In genomic region chr14:22929848-22930364, GRCh38 we compare ENCODE assay signal across 8 cellular contexts. TPM values are rescaled to one million over a fixed set of nuclear protein-coding genes. Genes with fewer than 3 reads are reported as not detected.
DNase-seq lines count a peak whose midpoint lies in the region; ATAC-seq and TF ChIP-seq lines count a peak whose summit lies in the region.

No MANE protein-coding gene starts in this region.

- H3K18ac ChIP-seq in mesenchymal stem cell (ENCODE audit: low read depth in 1 of 2, low read length in 2 of 2): peak overlapping the region; percentile 31 to 81

- H4K91ac ChIP-seq in mesenchymal stem cell (ENCODE audit: low read length): peak overlapping the region; percentile 61

- H3K4ac ChIP-seq in mesenchymal stem cell (ENCODE audit: low read depth in 1 of 2, low read length in 2 of 2): peak overlapping the region; percentile 31 to 32

- peaks cover 19% of the 10 kb centered on the region for H3K4me1 ChIP-seq in ACC112 (ENCODE audit: control insufficient read depth, insufficient read depth, low read length, unreplicated experiment)
- H3K4me1 ChIP-seq in mesenchymal stem cell (ENCODE audit: control insufficient read depth, insufficient read depth, low read depth, low read length): peaks cover 10% of the 10 kb centered on the region

- peak overlapping the region; percentile 85 for H4K8ac ChIP-seq in mesenchymal stem cell (ENCODE audit: low read length)

- H3K36me3 ChIP-seq in ACC112 (ENCODE audit: insufficient read depth, low read length): peaks cover 10% of the 10 kb centered on the region; the same call in 1 of the 2 replicates
- H3K36me3 ChIP-seq in brain microvascular endothelial cell (replicated peaks): peaks cover 12% of the 10 kb centered on the region
- H3K36me3 ChIP-seq in mesenchymal stem cell (ENCODE audit: control insufficient read depth in 1 of 2, insufficient read depth in 2 of 2, low read depth in 1 of 2, low read length in 2 of 2): peaks cover 7 to 24% of the 10 kb centered on the region in 2 experiments

- peak overlapping the region; percentile 68 for H3K27ac ChIP-seq in ACC112 (ENCODE audit: low read depth, low read length)
- peak overlapping the region; percentile 54 for H3K27ac ChIP-seq in brain microvascular endothelial cell
- H3K27ac ChIP-seq in mesenchymal stem cell (ENCODE audit: low read length, poor library complexity, severe bottlenecking): peak overlapping the region; percentile 91

- no peak for TF ChIP-seq CTCF in brain microvascular endothelial cell (IDR thresholded peaks at IDR 0.05; ENCODE audit: low read depth, low read length, missing control alignments)

- in situ Hi-C loops in brain microvascular endothelial cell (cut with HindIII; ENCODE audit: low pct_ligation_motif_present, low sequenced_read_pairs): no loop called here

- peaks cover 18% of the 10 kb centered on the region for H3K79me1 ChIP-seq in mesenchymal stem cell (replicated peaks; ENCODE audit: low read length, poor library complexity, severe bottlenecking)

- peak overlapping the region in 1 of 2 experiments; percentile 25 for H3K23ac ChIP-seq in mesenchymal stem cell (ENCODE audit: low read length in 2 of 2)

- H2BK120ac ChIP-seq in mesenchymal stem cell (ENCODE audit: low read depth, low read length): no peak overlapping the region

- H2BK5ac ChIP-seq in mesenchymal stem cell (ENCODE audit: low read depth, low read length, poor library complexity, severe bottlenecking): peak overlapping the region; percentile 24

- 2% methylated on average over 2 of the region's 6 CpGs for WGBS in mesenchymal stem cell

- H2AK5ac ChIP-seq in mesenchymal stem cell (ENCODE audit: low read length, severe bottlenecking): no peak overlapping the region

- no peaks in the 10 kb centered on the region for H3K9me3 ChIP-seq in mesenchymal stem cell (ENCODE audit: control insufficient read depth, low read length)

- DNase-seq in brain microvascular endothelial cell: no peak
- no peak for DNase-seq in mesenchymal stem cell
- no peak for DNase-seq in NCI-H82 treated with DMSO at 0.1 percent for 48 hours (lab: John Stamatoyannopoulos, UW; ENCODE audit: unreplicated experiment)
- no peak for DNase-seq in SHP77 treated with DMSO at 0.1 percent for 48 hours (lab: John Stamatoyannopoulos, UW)
- DNase-seq in activated naive CD4-positive, alpha-beta T cell treated with Interleukin-2 at 50 U/mL for 16 hours: no peak
- DNase-seq in effector CD4-positive, alpha-beta T cell: no peak

- H2BK12ac ChIP-seq in mesenchymal stem cell (ENCODE audit: low read length in 2 of 2): peak overlapping the region in 1 of 2 experiments; percentile 29

- peak; percentile 4 for ATAC-seq in HG02943 (IDR thresholded peaks at IDR 0.05; ENCODE audit: low read depth, unreplicated experiment)

- H3K79me2 ChIP-seq in ACC112 (ENCODE audit: control insufficient read depth, insufficient read depth, low read length, unreplicated experiment): peaks cover 23% of the 10 kb centered on the region

- H3K4me3 ChIP-seq in ACC112 (ENCODE audit: low read depth, low read length) (peak overlapping the region; percentile 68), brain microvascular endothelial cell (ENCODE audit: low read depth, low read length) (peak overlapping the region; percentile 99), mesenchymal stem cell (ENCODE audit: insufficient read depth in 1 of 2, low read depth in 1 of 2, low read length in 2 of 2) (peak overlapping the region; percentile 47 to 79)

- H2AFZ ChIP-seq in ACC112 (ENCODE audit: low read length, unreplicated experiment) (peak overlapping the region; percentile 81), mesenchymal stem cell (ENCODE audit: low read depth, low read length) (peak overlapping the region; percentile 33)

- peak overlapping the region in 1 of 2 experiments; percentile 69 for H3K14ac ChIP-seq in mesenchymal stem cell (ENCODE audit: low read length in 2 of 2)

- H3K9ac ChIP-seq in mesenchymal stem cell (ENCODE audit: low read length): peak overlapping the region; percentile 85

- H3K4me2 ChIP-seq in mesenchymal stem cell (ENCODE audit: low read length, poor library complexity, severe bottlenecking): peak overlapping the region; percentile 74

- no peak overlapping the region for H2BK15ac ChIP-seq in mesenchymal stem cell (ENCODE audit: low read depth, poor library complexity, severe bottlenecking)

- H3K27me3 ChIP-seq in ACC112 (ENCODE audit: insufficient read depth, low read length) (no peaks in the 10 kb centered on the region), brain microvascular endothelial cell (replicated peaks) (no peaks in the 10 kb centered on the region), mesenchymal stem cell (ENCODE audit: control insufficient read depth in 1 of 2, insufficient read depth in 1 of 2, low read length in 2 of 2) (no peaks in the 10 kb centered on the region)

RNA-seq across cellular contexts. Expression of gene PRMT5, which starts 0.7 kb away (rescaled TPM):
- polyA plus RNA-seq in mesenchymal stem cell (2013, experiment 1 of 2): 53.5 TPM
- 48.3 TPM for polyA plus RNA-seq in mesenchymal stem cell (2013, experiment 2 of 2)

RNA-seq across cellular contexts. Expression of gene RBM23, which starts 11.0 kb away (rescaled TPM):
- polyA plus RNA-seq in mesenchymal stem cell (2013, experiment 1 of 2): 50.5 TPM
- 49.1 TPM for polyA plus RNA-seq in mesenchymal stem cell (2013, experiment 2 of 2)

RNA-seq across cellular contexts. Expression of gene HAUS4, which starts 27.0 kb away (rescaled TPM):
- 21.3 TPM for polyA plus RNA-seq in mesenchymal stem cell (2013, experiment 1 of 2)
- polyA plus RNA-seq in mesenchymal stem cell (2013, experiment 2 of 2): 21.5 TPM

RNA-seq across cellular contexts. Expression of gene REM2, which starts 46.9 kb away (rescaled TPM):
- 0.10 TPM for polyA plus RNA-seq in mesenchymal stem cell (2013, experiment 1 of 2)
- polyA plus RNA-seq in mesenchymal stem cell (2013, experiment 2 of 2): 0.10 TPM

RNA-seq across cellular contexts. Expression of gene AJUBA, which starts 52.4 kb away (rescaled TPM):
- 13.8 TPM for polyA plus RNA-seq in mesenchymal stem cell (2013, experiment 1 of 2)
- polyA plus RNA-seq in mesenchymal stem cell (2013, experiment 2 of 2): 15.8 TPM
